ENCODE assay signal across 19 cellular contexts in genomic region chr10:124168581-124168980, GRCh38.
DNase-seq lines count a peak whose midpoint lies in the region; ATAC-seq and TF ChIP-seq lines count a peak whose summit lies in the region.
"Had no signal": no experiment of that assay in that cellular context is flagged by ENCODE, and none has a peak within 500 bp of the region (broad histone marks: within the 10 kb centered on the region; RNA-seq: fewer than 3 reads in every experiment).

No MANE protein-coding gene starts in this region.

- H3K27ac ChIP-seq in DND-41 (ENCODE audit: low read length): no peak overlapping the region
- H3K27ac ChIP-seq in left lung: no peak overlapping the region
- H3K27ac ChIP-seq: 22Rv1, A549, C4-2B had no signal

- no peaks in the 10 kb centered on the region for H3K36me3 Mint-ChIP-seq in effector memory CD8-positive, alpha-beta T cell (ENCODE audit: insufficient read depth)

- H3K4me1 ChIP-seq in DND-41 (ENCODE audit: insufficient read depth, low read length): no peaks in the 10 kb centered on the region
- H3K4me1 ChIP-seq in left lung: no peaks in the 10 kb centered on the region
- H3K4me1 ChIP-seq: A549, Caco-2 had no signal

- TF ChIP-seq CTCF in DND-41 (IDR thresholded peaks at IDR 0.05; ENCODE audit: borderline replicate concordance, extremely low read depth, low read length, poor library complexity, severe bottlenecking): no peak
- no peak for TF ChIP-seq CTCF in foreskin fibroblast (IDR thresholded peaks at IDR 0.05; ENCODE audit: low read depth, low read length)
- no peak for TF ChIP-seq CTCF in left lung (IDR thresholded peaks at IDR 0.05)

- H3K36me3 ChIP-seq in DND-41 (ENCODE audit: insufficient read depth, low read length): no peaks in the 10 kb centered on the region
- H3K36me3 ChIP-seq in left lung: no peaks in the 10 kb centered on the region

- no peaks in the 10 kb centered on the region for H3K4me1 Mint-ChIP-seq in effector memory CD8-positive, alpha-beta T cell (ENCODE audit: low read depth in 2 of 2)

- H3K9me3 ChIP-seq in DND-41 (ENCODE audit: insufficient read depth, low read length, severe bottlenecking) (no peaks in the 10 kb centered on the region), left lung (no peaks in the 10 kb centered on the region)
- H3K9me3 ChIP-seq: A549, Caco-2 had no signal

- DNase-seq in activated CD8-positive, alpha-beta memory T cell treated with anti-CD3 and anti-CD28 coated beads, Interleukin-2, amount 50 U/mL, for 48 hours: peak; percentile 15
- DNase-seq in activated CD8-positive, alpha-beta memory T cell treated with anti-CD3 and anti-CD28 coated beads, Interleukin-2, amount 50 U/mL, for 4 hours: no peak
- DNase-seq in DND-41: peak; percentile 2
- DNase-seq in left lobe of liver (ENCODE audit: low spot score): peak; percentile 21
- DNase-seq in posterior vena cava (ENCODE audit: low spot score): peak; percentile 24
- DNase-seq in effector memory CD8-positive, alpha-beta T cell: no peak
- no peak for DNase-seq in foreskin fibroblast
- no peak for DNase-seq in left lung
- DNase-seq: AML-193, Caco-2, GDM1, GOT3, H7, HFFc6 had no signal

- H3K79me2 ChIP-seq in DND-41 (ENCODE audit: insufficient read depth, low read length): no peaks in the 10 kb centered on the region

- H3K4me2 ChIP-seq in DND-41 (ENCODE audit: insufficient read depth, low read length): no peak overlapping the region
- H3K4me2 ChIP-seq: A549 had no signal

- H3K9me3 Mint-ChIP-seq in effector memory CD8-positive, alpha-beta T cell: no peaks in the 10 kb centered on the region
- H3K9me3 Mint-ChIP-seq: CD4-positive, alpha-beta T cell had no signal

- peaks cover 15 to 42% of the 10 kb centered on the region in 2 donors for H3K27me3 Mint-ChIP-seq in effector memory CD8-positive, alpha-beta T cell
- H3K27me3 Mint-ChIP-seq: CD4-positive, alpha-beta T cell had no signal

- no peak overlapping the region for H2AFZ ChIP-seq in DND-41 (ENCODE audit: low read depth, low read length)

- H3K27me3 ChIP-seq in DND-41 (ENCODE audit: insufficient read depth, low read length, poor library complexity) (no peaks in the 10 kb centered on the region), left lung (no peaks in the 10 kb centered on the region)

- intact Hi-C loops in posterior vena cava (cut with DNase I) (no loop called here), left lung (cut with DNase I) (no loop called here)

- ATAC-seq in DND-41 (ENCODE audit: insufficient read depth, low read depth) (no peak), left lobe of liver (no peak), left lung (no peak)
- no peak for ATAC-seq in effector memory CD8-positive, alpha-beta T cell (replicated peaks)
- ATAC-seq: A549, HCT116 had no signal

- H4K20me1 ChIP-seq in DND-41 (ENCODE audit: insufficient read depth, low read length): no peaks in the 10 kb centered on the region

- no peak overlapping the region for H3K27ac Mint-ChIP-seq in effector memory CD8-positive, alpha-beta T cell
- H3K27ac Mint-ChIP-seq: CD4-positive, alpha-beta T cell; HFFc6 had no signal

- H3K9ac ChIP-seq in DND-41 (ENCODE audit: low read depth, low read length): no peak overlapping the region

- H3K4me3 Mint-ChIP-seq in effector memory CD8-positive, alpha-beta T cell: no peak overlapping the region
- H3K4me3 Mint-ChIP-seq: CD4-positive, alpha-beta T cell; HFFc6 had no signal

- H3K4me3 ChIP-seq in DND-41 (ENCODE audit: low read depth in 1 of 2, low read length in 2 of 2) (no peak overlapping the region), foreskin fibroblast (ENCODE audit: low read depth in 1 of 2, low read length in 2 of 2) (no peak overlapping the region), left lung (no peak overlapping the region)
- H3K4me3 ChIP-seq: A549 had no signal

Comparison
In these comparisons a context has a peak if more than half of its experiments do, and no peak if none do; other contexts are left out.
1. DNase-seq: peak in activated CD8-positive, alpha-beta memory T cell treated with anti-CD3 and anti-CD28 coated beads, Interleukin-2, amount 50 U/mL, for 48 hours (single experiment), DND-41 (single experiment), left lobe of liver (single experiment) and posterior vena cava (single experiment); none in activated CD8-positive, alpha-beta memory T cell treated with anti-CD3 and anti-CD28 coated beads, Interleukin-2, amount 50 U/mL, for 4 hours (single experiment), effector memory CD8-positive, alpha-beta T cell (0 of 3), foreskin fibroblast (0 of 2) and left lung (0 of 2).